Comparison of ENCODE assay signal across 1 cellular context in genomic region chr11:16739326-16739875, GRCh38.
TF ChIP-seq lines count a peak whose summit lies in the region.

No MANE protein-coding gene starts in this region.

TF ChIP-seq in GM23338, 12 proteins besides CTCF, POLR2A, EP300 and RAD21 (continued from another document):
- no peak for TF ChIP-seq ZNF462 (CRISPR knock-in tag; IDR thresholded peaks at IDR 0.05)
- no peak for TF ChIP-seq ETS1 (IDR thresholded peaks at IDR 0.05)
- TF ChIP-seq NANOG (IDR thresholded peaks at IDR 0.05; ENCODE audit: borderline replicate concordance): no peak
